7 cellular contexts compared by ENCODE assay signal in the genomic region with DNA sequence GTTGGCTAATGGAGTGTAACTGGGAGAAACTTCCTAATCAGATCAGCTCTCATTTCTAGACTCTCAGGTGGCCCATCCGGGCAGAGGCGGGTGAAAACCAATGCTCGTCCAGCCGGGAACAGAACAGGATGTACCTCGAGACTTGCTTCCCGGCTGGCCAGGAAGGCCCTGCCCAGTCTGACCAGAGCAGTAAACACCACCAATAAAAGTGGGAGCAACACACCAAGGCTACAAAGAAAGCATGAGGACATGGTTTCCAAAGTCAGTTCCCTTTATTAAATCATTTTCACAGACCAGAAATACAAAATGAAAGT. TPM values are rescaled to one million over a fixed set of nuclear protein-coding genes. Genes with fewer than 3 reads are reported as not detected.
DNase-seq lines count a peak whose midpoint lies in the region; ATAC-seq, FAIRE-seq and TF ChIP-seq lines count a peak whose summit lies in the region.

No MANE protein-coding gene starts in this region.

- peaks cover 50% of the 10 kb centered on the region for H3K4me1 Mint-ChIP-seq in neural progenitor cell

- no TSS peak for BruUV-seq in Panc1 (replicated peaks; lab: Mats Ljungman, UMichigan)

- POLR2A ChIA-PET in Panc1 (lab: Charles Lee): interaction anchor here (0.8 kb wide), 1 partner anchor 9 kb away, joined by 3 read pairs; no protein-coding TSS in a partner anchor

- H3K27ac Mint-ChIP-seq in neural progenitor cell: peak overlapping the region; percentile 96

- H3K4me1 ChIP-seq in Panc1 (ENCODE audit: control insufficient read depth, insufficient read depth, low read length): peaks cover 39% of the 10 kb centered on the region
- peaks cover 38% of the 10 kb centered on the region for H3K4me1 ChIP-seq in neural progenitor cell

- FAIRE-seq in D721Med (lab: Jason Lieb, UNC): no peak

- intact Hi-C loops in Panc1 (cut with micrococcal nuclease; ENCODE audit: unreplicated experiment): no loop called here

- H3K9me3 Mint-ChIP-seq in neural progenitor cell: no peaks in the 10 kb centered on the region

- H3K27me3 Mint-ChIP-seq in neural progenitor cell (ENCODE audit: insufficient read depth, low read depth): peaks cover 10% of the 10 kb centered on the region

- H3K9ac ChIP-seq in neural progenitor cell: peak overlapping the region; percentile 63

- no peaks in the 10 kb centered on the region for H3K9me3 ChIP-seq in Panc1 (ENCODE audit: control insufficient read depth, insufficient read depth, low read depth, low read length)
- no peaks in the 10 kb centered on the region for H3K9me3 ChIP-seq in neural progenitor cell (ENCODE audit: low read depth)

- peaks cover 49% of the 10 kb centered on the region for H3F3A ChIP-seq in neural progenitor cell (ENCODE audit: low read depth)

- H3K36me3 ChIP-seq in Panc1 (ENCODE audit: control insufficient read depth, insufficient read depth, low read length) (peaks cover 14% of the 10 kb centered on the region; the same call in 1 of the 2 replicates), neural progenitor cell (no peaks in the 10 kb centered on the region)

- H3K36me3 Mint-ChIP-seq in neural progenitor cell: peaks cover 43% of the 10 kb centered on the region

- H3K79me2 ChIP-seq in neural progenitor cell (ENCODE audit: low read depth): peaks cover 35% of the 10 kb centered on the region

- peak overlapping the region; percentile 92 for H3K4me3 Mint-ChIP-seq in neural progenitor cell

- in situ Hi-C loops in Panc1 (cut with HindIII; ENCODE audit: low pct_unique_long_range_greater_than_20kb, low sequenced_read_pairs): no loop called here

- peak overlapping the region; percentile 94 for H3K4me2 ChIP-seq in neural progenitor cell

- peak overlapping the region; percentile 95 for H3K27ac ChIP-seq in Panc1 (ENCODE audit: low read length)
- peak overlapping the region; percentile 95 for H3K27ac ChIP-seq in neural progenitor cell

- H2AFZ ChIP-seq in neural progenitor cell (replicated peaks): no peak overlapping the region

- ATAC-seq in GM21723 (IDR thresholded peaks at IDR 0.05; ENCODE audit: unreplicated experiment) (peak; percentile 4), Panc1 (peak; percentile 21; the same call in 1 of the 2 replicates), HG02840 (IDR thresholded peaks at IDR 0.05; ENCODE audit: low FRiP score, unreplicated experiment) (no peak)

- TF ChIP-seq CTCF in Panc1 (IDR thresholded peaks at IDR 0.05) (no peak), epithelial cell of esophagus (IDR thresholded peaks at IDR 0.05; ENCODE audit: insufficient read depth, low read depth, low read length, missing control alignments) (no peak), neural progenitor cell (IDR thresholded peaks at IDR 0.05) (no peak), D721Med (IDR thresholded peaks at IDR 0.05; ENCODE audit: insufficient read depth, missing control alignments) (no peak)

- CTCF ChIA-PET in Panc1 (lab: Charles Lee): interaction anchor here (0.6 kb wide), 1 partner anchor 319 kb away, joined by 4 read pairs; no protein-coding TSS in a partner anchor

- no peak for DNase-seq in Panc1 (ENCODE audit: low read depth, low spot score)
- DNase-seq in epithelial cell of esophagus (ENCODE audit: low read depth): no peak
- DNase-seq in neural progenitor cell (ENCODE audit: low spot score): no peak
- DNase-seq in D721Med (ENCODE audit: insufficient read length, low spot score): no peak
- no peak for DNase-seq in NCI-H1417 treated with DMSO at 0.1 percent for 48 hours (lab: John Stamatoyannopoulos, UW)

- peak overlapping the region; percentile 56 to 71 for H3K4me3 ChIP-seq in Panc1 (ENCODE audit: low read depth in 2 of 2, low read length in 2 of 2)
- peak overlapping the region; percentile 57 for H3K4me3 ChIP-seq in epithelial cell of esophagus (ENCODE audit: low read length)
- H3K4me3 ChIP-seq in neural progenitor cell: peak overlapping the region; percentile 93

- peaks cover 33% of the 10 kb centered on the region for H4K20me1 ChIP-seq in neural progenitor cell (ENCODE audit: low read depth)

- H3K27me3 ChIP-seq in Panc1 (ENCODE audit: control insufficient read depth, insufficient read depth, low read length) (no peaks in the 10 kb centered on the region), neural progenitor cell (no peaks in the 10 kb centered on the region)

RNA-seq across cellular contexts. Expression of a gene that starts 0.9 kb away (rescaled TPM):
- total RNA-seq in Panc1 (2021; ENCODE audit: unreplicated experiment) (94.6 TPM), neural progenitor cell (ENCODE audit: low replicate concordance) (11.7 and 45.1 TPM in 2 replicates)
- 78.0 TPM for polyA plus RNA-seq in Panc1 (2012; ENCODE audit: insufficient read length)

RNA-seq across cellular contexts. Expression of a gene that starts 10.0 kb away (rescaled TPM):
- total RNA-seq in Panc1 (2021; ENCODE audit: unreplicated experiment) (173 TPM), neural progenitor cell (ENCODE audit: low replicate concordance) (186 and 222 TPM in 2 replicates)
- 153 TPM for polyA plus RNA-seq in Panc1 (2012; ENCODE audit: insufficient read length)

RNA-seq across cellular contexts. Expression of a gene that starts 12.5 kb away (rescaled TPM):
- total RNA-seq in Panc1 (2021; ENCODE audit: unreplicated experiment) (not detected), neural progenitor cell (ENCODE audit: low replicate concordance) (1.5 and 2.4 TPM in 2 replicates)
- polyA plus RNA-seq in Panc1 (2012; ENCODE audit: insufficient read length): not detected

RNA-seq across cellular contexts. Expression of a gene that starts 55.3 kb away (rescaled TPM):
- total RNA-seq in Panc1 (2021; ENCODE audit: unreplicated experiment): not detected
- polyA plus RNA-seq in Panc1 (2012; ENCODE audit: insufficient read length): not detected
- not detected in 2 replicates for total RNA-seq in neural progenitor cell (ENCODE audit: low replicate concordance)
